16 cellular contexts compared by ENCODE assay signal in the genomic region with DNA sequence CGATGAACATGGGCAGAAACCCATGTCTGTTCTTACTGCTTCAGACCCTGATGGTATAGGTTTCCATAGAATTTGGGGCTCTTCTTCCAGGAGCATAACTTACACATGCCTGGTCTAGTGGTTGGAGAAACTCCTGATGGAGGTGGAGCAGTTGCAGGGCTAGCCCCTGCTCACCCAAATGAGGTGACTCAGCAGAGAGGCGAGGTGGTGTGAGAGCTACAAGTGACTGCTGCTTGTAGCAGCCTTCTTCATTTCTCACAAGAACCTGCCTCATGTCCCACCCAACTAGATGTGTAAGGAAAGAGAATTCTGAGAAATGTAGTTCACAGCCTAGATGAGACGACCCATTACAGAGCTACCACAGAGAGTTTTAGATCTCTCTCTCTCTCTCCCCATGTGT.
DNase-seq lines count a peak whose midpoint lies in the region; ATAC-seq, FAIRE-seq and TF ChIP-seq lines count a peak whose summit lies in the region.
"Had no signal": no experiment of that assay in that cellular context is flagged by ENCODE, and none has a peak within 500 bp of the region (broad histone marks: within the 10 kb centered on the region; RNA-seq: fewer than 3 reads in every experiment).

No MANE protein-coding gene starts in this region.

- H2BK12ac ChIP-seq in mesenchymal stem cell (ENCODE audit: low read length in 2 of 2), result no peak overlapping the region

- no peaks in the 10 kb centered on the region for H3K9me1 ChIP-seq in IMR-90 (ENCODE audit: insufficient read depth, low read length)

- no peak overlapping the region for H3K4me3 Mint-ChIP-seq in activated CD8-positive, alpha-beta T cell treated with anti-CD3 and anti-CD28 coated beads for 36 hours
- H3K4me3 Mint-ChIP-seq in activated CD8-positive, alpha-beta T cell treated with anti-CD3 and anti-CD28 coated beads, Interleukin-2, amount 10 ng/mL, durations not matched to agents 7 days and 5 days, result no peak overlapping the region
- H3K4me3 Mint-ChIP-seq: GM23338, H9 had no signal

- H4K91ac ChIP-seq in IMR-90 (ENCODE audit: insufficient read depth, low read depth, low read length) (no peak overlapping the region), mesenchymal stem cell (ENCODE audit: low read length) (no peak overlapping the region)

- H3K79me1 ChIP-seq in IMR-90 (ENCODE audit: low read depth in 1 of 2, low read length in 2 of 2) (peaks cover 0 to 5% of the 10 kb centered on the region in 2 experiments; a peak in 2 of 4 replicates), mesenchymal stem cell (replicated peaks; ENCODE audit: low read length, poor library complexity, severe bottlenecking) (peaks cover 11% of the 10 kb centered on the region)

- H4K20me1 ChIP-seq in IMR-90 (ENCODE audit: insufficient read depth, low read length), result no peaks in the 10 kb centered on the region
- H4K20me1 ChIP-seq: BLaER1 had no signal

- WGBS in IMR-90 (ENCODE audit: extremely low coverage in 2 of 2, insufficient read length in 1 of 2), 2 experiments, result no CpG with 5 or more reads among the region's 3 CpGs
- 50% methylated on average over 2 of the region's 3 CpGs for WGBS in mesenchymal stem cell

- H3K27me3 ChIP-seq in IMR-90 (ENCODE audit: control insufficient read depth, insufficient read depth, low read length) (no peaks in the 10 kb centered on the region), bronchial epithelial cell (ENCODE audit: control insufficient read depth, insufficient read depth, low read length) (no peaks in the 10 kb centered on the region), mesenchymal stem cell (ENCODE audit: control insufficient read depth in 1 of 2, insufficient read depth in 1 of 2, low read length in 2 of 2) (no peaks in the 10 kb centered on the region), vagina (no peaks in the 10 kb centered on the region)
- H3K27me3 ChIP-seq: BLaER1 had no signal

- no peak overlapping the region for H4K8ac ChIP-seq in IMR-90 (ENCODE audit: low read depth in 2 of 2, low read length in 2 of 2)
- peak overlapping the region; percentile 4 for H4K8ac ChIP-seq in mesenchymal stem cell (ENCODE audit: low read length)

- BruUV-seq in IMR-90 (replicated peaks; lab: Mats Ljungman, UMichigan), result no TSS peak

- H3K4me2 ChIP-seq in IMR-90 (ENCODE audit: low read depth, low read length) (no peak overlapping the region), mesenchymal stem cell (ENCODE audit: low read length, poor library complexity, severe bottlenecking) (no peak overlapping the region)
- H3K4me2 ChIP-seq: BLaER1, GM23338 had no signal

- H3K9ac ChIP-seq in IMR-90 (ENCODE audit: low read depth, low read length) (no peak overlapping the region), mesenchymal stem cell (ENCODE audit: low read length) (no peak overlapping the region)
- H3K9ac ChIP-seq: BLaER1 had no signal

- H2BK15ac ChIP-seq in IMR-90 (ENCODE audit: low read depth, low read length) (no peak overlapping the region), mesenchymal stem cell (ENCODE audit: low read depth, poor library complexity, severe bottlenecking) (no peak overlapping the region)

- no peak overlapping the region for H2BK120ac ChIP-seq in IMR-90 (ENCODE audit: low read depth, low read length)
- no peak overlapping the region for H2BK120ac ChIP-seq in mesenchymal stem cell (ENCODE audit: low read depth, low read length)

- CTCF ChIA-PET in activated CD8-positive, alpha-beta T cell treated with anti-CD3 and anti-CD28 coated beads for 36 hours (lab: Charles Lee), result no interaction called here
- CTCF ChIA-PET in activated CD8-positive, alpha-beta T cell treated with anti-CD3 and anti-CD28 coated beads, Interleukin-2, amount 10 ng/mL, durations not matched to agents 7 days and 5 days (lab: Charles Lee), result no interaction called here
- CTCF ChIA-PET in IMR-90 (lab: Yijun Ruan, JAX), result no interaction called here

- no peaks in the 10 kb centered on the region for H3K27me3 Mint-ChIP-seq in activated CD8-positive, alpha-beta T cell treated with anti-CD3 and anti-CD28 coated beads for 36 hours
- no peaks in the 10 kb centered on the region for H3K27me3 Mint-ChIP-seq in activated CD8-positive, alpha-beta T cell treated with anti-CD3 and anti-CD28 coated beads, Interleukin-2, amount 10 ng/mL, durations not matched to agents 7 days and 5 days (ENCODE audit: low read depth)

- H3K56ac ChIP-seq in IMR-90 (ENCODE audit: extremely low read depth, insufficient read depth, low read length), result no peak overlapping the region

- no peak overlapping the region for H2AFZ ChIP-seq in IMR-90 (replicated peaks; ENCODE audit: low read length, poor library complexity)
- no peak overlapping the region for H2AFZ ChIP-seq in mesenchymal stem cell (ENCODE audit: low read depth, low read length)
- H2AFZ ChIP-seq: GM23338 had no signal

- H3K23ac ChIP-seq in IMR-90 (ENCODE audit: low read depth, low read length) (peak overlapping the region; percentile 24; the same call in 1 of the 2 replicates), mesenchymal stem cell (ENCODE audit: low read length in 2 of 2) (no peak overlapping the region)

- no peaks in the 10 kb centered on the region for H3K9me3 Mint-ChIP-seq in activated CD8-positive, alpha-beta T cell treated with anti-CD3 and anti-CD28 coated beads for 36 hours
- H3K9me3 Mint-ChIP-seq in activated CD8-positive, alpha-beta T cell treated with anti-CD3 and anti-CD28 coated beads, Interleukin-2, amount 10 ng/mL, durations not matched to agents 7 days and 5 days (ENCODE audit: insufficient read depth), result no peaks in the 10 kb centered on the region
- H3K9me3 Mint-ChIP-seq: GM23338, H9 had no signal

- H3K14ac ChIP-seq in IMR-90 (replicated peaks; ENCODE audit: low read depth, low read length) (no peak overlapping the region), mesenchymal stem cell (ENCODE audit: low read length in 2 of 2) (no peak overlapping the region)

- TF ChIP-seq RAD21 in IMR-90 (IDR thresholded peaks at IDR 0.05; ENCODE audit: low read length), result no peak

- H3K4ac ChIP-seq in IMR-90 (ENCODE audit: low read depth, low read length) (no peak overlapping the region), mesenchymal stem cell (ENCODE audit: low read depth in 1 of 2, low read length in 2 of 2) (no peak overlapping the region)

- no peak overlapping the region for H2BK5ac ChIP-seq in IMR-90 (ENCODE audit: low read depth, low read length, poor library complexity, severe bottlenecking)
- no peak overlapping the region for H2BK5ac ChIP-seq in mesenchymal stem cell (ENCODE audit: low read depth, low read length, poor library complexity, severe bottlenecking)

- H3K4me1 Mint-ChIP-seq in activated CD8-positive, alpha-beta T cell treated with anti-CD3 and anti-CD28 coated beads for 36 hours (ENCODE audit: low read depth), result peaks cover 8% of the 10 kb centered on the region
- no peaks in the 10 kb centered on the region for H3K4me1 Mint-ChIP-seq in activated CD8-positive, alpha-beta T cell treated with anti-CD3 and anti-CD28 coated beads, Interleukin-2, amount 10 ng/mL, durations not matched to agents 7 days and 5 days (ENCODE audit: low read depth)

- no peak overlapping the region for H2AK9ac ChIP-seq in IMR-90 (replicated peaks; ENCODE audit: low read depth, low read length, poor library complexity)

- no peak overlapping the region for H3K27ac ChIP-seq in IMR-90 (ENCODE audit: insufficient read depth, low read length)
- no peak overlapping the region for H3K27ac ChIP-seq in mesenchymal stem cell (ENCODE audit: low read length, poor library complexity, severe bottlenecking)
- no peak overlapping the region for H3K27ac ChIP-seq in vagina
- H3K27ac ChIP-seq: BLaER1 had no signal

- H3K18ac ChIP-seq in IMR-90 (ENCODE audit: low read depth, low read length), result no peak overlapping the region
- no peak overlapping the region for H3K18ac ChIP-seq in mesenchymal stem cell (ENCODE audit: low read depth in 1 of 2, low read length in 2 of 2)

- no peak overlapping the region for H2BK20ac ChIP-seq in IMR-90 (ENCODE audit: low read depth, low read length)

- no peak overlapping the region for H3K27ac Mint-ChIP-seq in activated CD8-positive, alpha-beta T cell treated with anti-CD3 and anti-CD28 coated beads for 36 hours
- H3K27ac Mint-ChIP-seq in activated CD8-positive, alpha-beta T cell treated with anti-CD3 and anti-CD28 coated beads, Interleukin-2, amount 10 ng/mL, durations not matched to agents 7 days and 5 days, result no peak overlapping the region
- H3K27ac Mint-ChIP-seq: GM23338, H9 had no signal

- peaks cover 4% of the 10 kb centered on the region for H3K36me3 Mint-ChIP-seq in activated CD8-positive, alpha-beta T cell treated with anti-CD3 and anti-CD28 coated beads for 36 hours (ENCODE audit: low read depth)
- H3K36me3 Mint-ChIP-seq in activated CD8-positive, alpha-beta T cell treated with anti-CD3 and anti-CD28 coated beads, Interleukin-2, amount 10 ng/mL, durations not matched to agents 7 days and 5 days (ENCODE audit: low read depth), result no peaks in the 10 kb centered on the region

- no peak for TF ChIP-seq POLR2A in IMR-90 (IDR thresholded peaks at IDR 0.05; ENCODE audit: low read depth, low read length)
- no peak for TF ChIP-seq POLR2A in vagina (IDR thresholded peaks at IDR 0.05)

- no peak for DNase-seq in activated CD8-positive, alpha-beta T cell treated with anti-CD3 and anti-CD28 coated beads for 36 hours
- DNase-seq in activated CD8-positive, alpha-beta T cell treated with anti-CD3 and anti-CD28 coated beads, Interleukin-2, amount 10 ng/mL, durations not matched to agents 7 days and 5 days, result no peak
- peak; percentile 8 for DNase-seq in IMR-90
- peak; percentile 36 for DNase-seq in bronchial epithelial cell (ENCODE audit: low read depth)
- DNase-seq in mesenchymal stem cell, result no peak
- DNase-seq in DMS79 treated with DMSO at 0.1 percent for 48 hours (lab: John Stamatoyannopoulos, UW), result no peak
- DNase-seq in vagina (ENCODE audit: extremely low spot score in 2 of 2), result no peak
- DNase-seq: 8988T, AML-193, DMS53, H9 had no signal

- H3K36me3 ChIP-seq in IMR-90 (ENCODE audit: control insufficient read depth, insufficient read depth, low read length), result no peaks in the 10 kb centered on the region
- no peaks in the 10 kb centered on the region for H3K36me3 ChIP-seq in bronchial epithelial cell (ENCODE audit: control insufficient read depth, insufficient read depth, low read length)
- H3K36me3 ChIP-seq in mesenchymal stem cell (ENCODE audit: control insufficient read depth in 1 of 2, insufficient read depth in 2 of 2, low read depth in 1 of 2, low read length in 2 of 2), result no peaks in the 10 kb centered on the region
- no peaks in the 10 kb centered on the region for H3K36me3 ChIP-seq in vagina

- H3K4me3 ChIP-seq in IMR-90 (ENCODE audit: insufficient read depth, low read depth, low read length) (no peak overlapping the region), bronchial epithelial cell (ENCODE audit: low read depth, low read length) (no peak overlapping the region), mesenchymal stem cell (ENCODE audit: insufficient read depth in 1 of 2, low read depth in 1 of 2, low read length in 2 of 2) (no peak overlapping the region), vagina (no peak overlapping the region)
- H3K4me3 ChIP-seq: BLaER1, GM12878, GM23338 had no signal

- POLR2A ChIA-PET in activated CD8-positive, alpha-beta T cell treated with anti-CD3 and anti-CD28 coated beads for 36 hours (lab: Charles Lee), result no interaction called here
- POLR2A ChIA-PET in activated CD8-positive, alpha-beta T cell treated with anti-CD3 and anti-CD28 coated beads, Interleukin-2, amount 10 ng/mL, durations not matched to agents 7 days and 5 days (lab: Charles Lee), result no interaction called here
- POLR2A ChIA-PET in IMR-90 (lab: Charles Lee; ENCODE audit: unreplicated experiment), result no interaction called here

- peak; percentile 30 for ATAC-seq in activated CD8-positive, alpha-beta T cell treated with anti-CD3 and anti-CD28 coated beads for 36 hours
- ATAC-seq in activated CD8-positive, alpha-beta T cell treated with anti-CD3 and anti-CD28 coated beads, Interleukin-2, amount 10 ng/mL, durations not matched to agents 7 days and 5 days, result no peak
- ATAC-seq in IMR-90 (ENCODE audit: low read depth), result no peak
- ATAC-seq in HG03196 (IDR thresholded peaks at IDR 0.05; ENCODE audit: unreplicated experiment), result no peak
- ATAC-seq: GM12878, GM23338 had no signal

- FAIRE-seq in bronchial epithelial cell (lab: Jason Lieb, UNC), result peak; percentile 96
- FAIRE-seq: GM12878, GM18507 had no signal

- intact Hi-C loops in activated CD8-positive, alpha-beta T cell treated with anti-CD3 and anti-CD28 coated beads for 36 hours (cut with micrococcal nuclease), result no loop called here
- intact Hi-C loops in IMR-90 (cut with micrococcal nuclease), result no loop called here
- intact Hi-C loops in vagina (cut with DNase I), result no loop called here

- no peak overlapping the region for H2AK5ac ChIP-seq in IMR-90 (ENCODE audit: low read depth, low read length)
- no peak overlapping the region for H2AK5ac ChIP-seq in mesenchymal stem cell (ENCODE audit: low read length, severe bottlenecking)

- H3K4me1 ChIP-seq in IMR-90 (ENCODE audit: control insufficient read depth, insufficient read depth, low read length) (no peaks in the 10 kb centered on the region), mesenchymal stem cell (ENCODE audit: control insufficient read depth, insufficient read depth, low read depth, low read length) (no peaks in the 10 kb centered on the region), vagina (no peaks in the 10 kb centered on the region)
- H3K4me1 ChIP-seq: BLaER1 had no signal

- in situ Hi-C loops in IMR-90 (cut with MboI; ENCODE audit: low sequenced_read_pairs), result no loop called here

- TF ChIP-seq CTCF in activated CD8-positive, alpha-beta T cell treated with anti-CD3 and anti-CD28 coated beads for 36 hours (IDR thresholded peaks at IDR 0.05), result no peak
- TF ChIP-seq CTCF in IMR-90 (conservative IDR thresholded peaks at IDR 0.05; ENCODE audit: low read depth, low read length), result no peak
- TF ChIP-seq CTCF in bronchial epithelial cell (IDR thresholded peaks at IDR 0.05; ENCODE audit: insufficient read depth, low read length, severe bottlenecking), result no peak
- TF ChIP-seq CTCF in vagina (IDR thresholded peaks at IDR 0.05), result no peak

- H4K5ac ChIP-seq in IMR-90 (ENCODE audit: low read depth, low read length), result no peak overlapping the region

- H3K9me3 ChIP-seq in IMR-90 (ENCODE audit: control insufficient read depth, insufficient read depth, low read length) (no peaks in the 10 kb centered on the region), mesenchymal stem cell (ENCODE audit: control insufficient read depth, low read length) (no peaks in the 10 kb centered on the region), vagina (no peaks in the 10 kb centered on the region)
- H3K9me3 ChIP-seq: BLaER1 had no signal

- dilution Hi-C loops in IMR-90 (cut with HindIII; ENCODE audit: low sequenced_read_pairs, unreplicated experiment), result no loop called here

Comparison
In these comparisons a context has a peak if more than half of its experiments do, and no peak if none do; other contexts are left out.
1. DNase-seq: peak in IMR-90 (single experiment) and bronchial epithelial cell (single experiment); none in activated CD8-positive, alpha-beta T cell treated with anti-CD3 and anti-CD28 coated beads for 36 hours (single experiment), activated CD8-positive, alpha-beta T cell treated with anti-CD3 and anti-CD28 coated beads, Interleukin-2, amount 10 ng/mL, durations not matched to agents 7 days and 5 days (single experiment), mesenchymal stem cell (single experiment), DMS79 treated with DMSO at 0.1 percent for 48 hours (single experiment) and vagina (0 of 2).